Comparison of ENCODE assay signal across 16 cellular contexts in the genomic region with DNA sequence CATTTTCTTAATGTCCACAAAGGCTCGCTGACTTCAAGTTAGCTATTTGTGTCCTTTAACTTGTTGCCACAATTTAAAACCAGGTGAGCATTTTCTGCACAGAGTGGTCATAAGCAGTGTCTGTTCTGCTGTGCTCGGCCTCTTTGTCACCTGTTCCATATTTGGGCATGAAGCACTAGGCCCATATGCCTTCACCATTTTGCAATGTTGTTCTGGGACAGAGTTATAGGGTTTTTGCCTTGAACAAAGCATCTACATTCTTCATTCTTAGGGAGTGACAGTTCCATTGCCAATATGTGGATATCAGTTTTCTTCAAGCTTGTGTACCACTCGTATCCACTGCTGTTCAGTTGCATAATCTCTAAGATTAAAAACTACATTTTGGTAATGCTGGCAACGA.
"Had no signal": no experiment of that assay in that cellular context is flagged by ENCODE, and none has a peak within 500 bp of the region (broad histone marks: within the 10 kb centered on the region; RNA-seq: fewer than 3 reads in every experiment).

No MANE protein-coding gene starts in this region.

- H3K9me3 Mint-ChIP-seq: memory B cell had no signal

- H3K9me3 ChIP-seq: ascending aorta, heart left ventricle, left lung, thyroid gland had no signal

- H3K27me3 Mint-ChIP-seq: activated naive CD8-positive, alpha-beta T cell; memory B cell had no signal

- H3K4me3 ChIP-seq: ascending aorta, cardiac muscle cell, heart left ventricle, left lung, thyroid gland had no signal

- H3K4me3 Mint-ChIP-seq: activated naive CD8-positive, alpha-beta T cell; memory B cell had no signal

- H3K36me3 ChIP-seq: ascending aorta, cardiac muscle cell, heart left ventricle, left lung, thyroid gland had no signal

- H3K36me3 Mint-ChIP-seq: activated naive CD8-positive, alpha-beta T cell; memory B cell had no signal

- FAIRE-seq: colon had no signal

- H3K27me3 ChIP-seq: ascending aorta, cardiac muscle cell, heart left ventricle, left lung, thyroid gland had no signal

- H3K27ac Mint-ChIP-seq: activated naive CD8-positive, alpha-beta T cell; memory B cell had no signal

- DNase-seq: activated CD4-positive, alpha-beta T cell treated with anti-CD3 and anti-CD28 coated beads, Interleukin-2, amount 50 U/mL, for 4 hours; activated gamma-delta T cell; activated T-cell treated with anti-CD3 and anti-CD28 coated beads, Interleukin-2, amount 50 U/mL, for 1 hour; foreskin melanocyte; heart left ventricle; islet precursor cell; stimulated activated CD4-positive, alpha-beta T cell treated with anti-CD3 and anti-CD28 coated beads, Interleukin-4, amount 100 ng/mL, for 1 hour; T-helper 2 cell; thyroid gland had no signal

- ATAC-seq: activated CD4-positive, CD25-positive, alpha-beta regulatory T cell treated with anti-CD3 and anti-CD28 coated beads, Interleukin-2, amount 50 U/mL, for 24 hours; heart left ventricle; left lung had no signal

- H3K27ac ChIP-seq: cardiac muscle cell, left lung, thyroid gland had no signal
